8 cellular contexts compared by ENCODE assay signal in genomic region chr4:52750819-52751348, GRCh38. TPM values are rescaled to one million over a fixed set of nuclear protein-coding genes. Genes with fewer than 3 reads are reported as not detected.
DNase-seq lines count a peak whose midpoint lies in the region; ATAC-seq, FAIRE-seq and TF ChIP-seq lines count a peak whose summit lies in the region.

No MANE protein-coding gene starts in this region.

- H3K4me3 ChIP-seq in HUES64 (ENCODE audit: low read length), result peak overlapping the region; percentile 55
- H3K4me3 ChIP-seq in astrocyte (ENCODE audit: insufficient read depth, low read depth, low read length), result peak overlapping the region; percentile 41
- peak overlapping the region; percentile 42 for H3K4me3 ChIP-seq in iPS-15b (ENCODE audit: low read depth, low read length)
- peak overlapping the region; percentile 38 to 67 (median 66) for H3K4me3 ChIP-seq in skeletal muscle tissue (ENCODE audit: low read length in 3 of 3)

- peaks cover 34% of the 10 kb centered on the region for H3K27me3 ChIP-seq in HUES64 (ENCODE audit: insufficient read depth, low read length)
- peaks cover 9% of the 10 kb centered on the region for H3K27me3 ChIP-seq in astrocyte (ENCODE audit: insufficient read depth, low read length)
- peaks cover 27% of the 10 kb centered on the region for H3K27me3 ChIP-seq in iPS-15b (ENCODE audit: control insufficient read depth, insufficient read depth, low read length)
- peaks cover 18 to 22% (median 19%) of the 10 kb centered on the region in 3 donors for H3K27me3 ChIP-seq in skeletal muscle tissue (ENCODE audit: control insufficient read depth in 3 of 3, insufficient read depth in 3 of 3, low read length in 3 of 3)

- H4K20me1 ChIP-seq in astrocyte (ENCODE audit: insufficient read depth, low read length), result no peaks in the 10 kb centered on the region

- H3K9ac ChIP-seq in HUES64 (ENCODE audit: low read depth, low read length) (peak overlapping the region; percentile 60), astrocyte (ENCODE audit: low read length) (peak overlapping the region; percentile 33), iPS-15b (ENCODE audit: low read depth, low read length) (no peak overlapping the region), skeletal muscle tissue (ENCODE audit: low read depth in 1 of 3, low read length in 3 of 3) (peak overlapping the region in 1 of 3 donors; percentile 60)

- 6% methylated on average over 49 of the region's 49 CpGs for WGBS in HUES64

- no peak overlapping the region for H3K27ac Mint-ChIP-seq in astrocyte (ENCODE audit: unreplicated experiment)

- peak overlapping the region; percentile 85 for H3K4me2 ChIP-seq in astrocyte (ENCODE audit: low read length)

- H3K4me3 Mint-ChIP-seq in astrocyte (ENCODE audit: unreplicated experiment), result peak overlapping the region; percentile 84

- no peaks in the 10 kb centered on the region for H3K4me1 Mint-ChIP-seq in astrocyte (ENCODE audit: low read depth, unreplicated experiment)

- H3K36me3 ChIP-seq in HUES64 (ENCODE audit: insufficient read depth, low read length) (peaks cover 12% of the 10 kb centered on the region; the same call in 1 of the 2 replicates), astrocyte (ENCODE audit: insufficient read depth, low read length) (no peaks in the 10 kb centered on the region), iPS-15b (ENCODE audit: control insufficient read depth, insufficient read depth, low read length) (no peaks in the 10 kb centered on the region), skeletal muscle tissue (ENCODE audit: control insufficient read depth in 3 of 3, insufficient read depth in 3 of 3, low read length in 3 of 3) (no peaks in the 10 kb centered on the region)

- H3K4me1 ChIP-seq in HUES64 (ENCODE audit: insufficient read depth, low read length) (no peaks in the 10 kb centered on the region; the same call in 1 of the 2 replicates), astrocyte (ENCODE audit: insufficient read depth, low read length) (peaks cover 6% of the 10 kb centered on the region), iPS-15b (ENCODE audit: control insufficient read depth, insufficient read depth, low read length) (peaks cover 2% of the 10 kb centered on the region), skeletal muscle tissue (ENCODE audit: control insufficient read depth in 3 of 3, insufficient read depth in 3 of 3, low read length in 3 of 3) (peaks cover 4 to 12% (median 9%) of the 10 kb centered on the region in 3 donors)

- H3K27me3 Mint-ChIP-seq in astrocyte (ENCODE audit: low read depth, unreplicated experiment), result peaks cover 29% of the 10 kb centered on the region

- H3K9me3 ChIP-seq in HUES64 (ENCODE audit: insufficient read depth, low read depth, low read length), result no peaks in the 10 kb centered on the region; the same call in 1 of the 2 replicates
- H3K9me3 ChIP-seq in astrocyte (ENCODE audit: insufficient read depth, low read depth, low read length), result no peaks in the 10 kb centered on the region
- H3K9me3 ChIP-seq in iPS-15b (ENCODE audit: control insufficient read depth, insufficient read depth, low read length), result no peaks in the 10 kb centered on the region
- H3K9me3 ChIP-seq in skeletal muscle tissue (ENCODE audit: control insufficient read depth in 3 of 3, low read length in 3 of 3), result no peaks in the 10 kb centered on the region

- H2AFZ ChIP-seq in astrocyte (ENCODE audit: low read depth, low read length), result peak overlapping the region; percentile 79

- FAIRE-seq in astrocyte (lab: Jason Lieb, UNC), result no peak

- no peaks in the 10 kb centered on the region for H3K79me2 ChIP-seq in astrocyte (ENCODE audit: insufficient read depth, low read length)

- TF ChIP-seq CTCF in astrocyte (IDR thresholded peaks at IDR 0.05; ENCODE audit: insufficient read depth, low read depth, low read length) (no peak), GM20000 (IDR thresholded peaks at IDR 0.05; ENCODE audit: extremely low read depth, missing control alignments) (no peak)

- no peaks in the 10 kb centered on the region for H3K36me3 Mint-ChIP-seq in astrocyte (ENCODE audit: low read depth, unreplicated experiment)

- no peak for ATAC-seq in HG03432 (IDR thresholded peaks at IDR 0.05; ENCODE audit: unreplicated experiment)

- H3K9me3 Mint-ChIP-seq in astrocyte (ENCODE audit: unreplicated experiment), result no peaks in the 10 kb centered on the region

- DNase-seq in astrocyte (ENCODE audit: low read depth) (no peak), middle frontal gyrus (ENCODE audit: extremely low spot score, low spot score) (no peak), GM20000 (ENCODE audit: low spot score) (no peak), NCI-H345 treated with DMSO at 0.1 percent for 48 hours (lab: John Stamatoyannopoulos, UW; ENCODE audit: unreplicated experiment) (no peak)

- no peak overlapping the region for H3K27ac ChIP-seq in HUES64 (ENCODE audit: low read depth, low read length)
- no peak overlapping the region for H3K27ac ChIP-seq in astrocyte (ENCODE audit: low read depth, low read length)
- no peak overlapping the region for H3K27ac ChIP-seq in skeletal muscle tissue (ENCODE audit: low read depth, low read length)

RNA-seq across cellular contexts. Expression of gene ERVMER34-1, which starts 0.3 kb away (rescaled TPM):
- polyA plus RNA-seq in HUES64 (2013, experiment 1 of 2), result 18.4 TPM
- polyA plus RNA-seq in HUES64 (2013, experiment 2 of 2), result 16.1 TPM
- total RNA-seq in astrocyte (0.29 and 0.32 TPM in 2 replicates), skeletal muscle tissue (0.52 TPM)
